8 cellular contexts compared by ENCODE assay signal in genomic region chr2:120012771-120013568, GRCh38. TPM values are rescaled to one million over a fixed set of nuclear protein-coding genes. Genes with fewer than 3 reads are reported as not detected.
DNase-seq lines count a peak whose midpoint lies in the region; TF ChIP-seq lines count a peak whose summit lies in the region.

Gene EPB41L5 (plus strand): TSS chr2:120013077. CDS start chr2:120019085, 6,008 bp downstream.

- H3K79me2 ChIP-seq in H9 (ENCODE audit: insufficient read depth, low read length), result peaks cover 4% of the 10 kb centered on the region; the same call in 1 of the 2 replicates

- H4K5ac ChIP-seq in H9 (ENCODE audit: insufficient read length, low read depth, low read length), result peak within 1 kb of the TSS; percentile 91

- H3K79me1 ChIP-seq in H9 (ENCODE audit: insufficient read depth, low read depth, low read length, poor library complexity, severe bottlenecking), result peaks cover 2% of the 10 kb centered on the region

- H3K9ac ChIP-seq in ES-I3 (ENCODE audit: low read depth, low read length) (peak within 1 kb of the TSS; percentile 87), H9 (ENCODE audit: extremely low read depth, insufficient read length, low read length) (peak within 1 kb of the TSS; percentile 91)

- H2BK12ac ChIP-seq in H9 (ENCODE audit: insufficient read length, low read depth, low read length), result peak within 1 kb of the TSS; percentile 93

- no peak within 1 kb of the TSS for H2BK20ac ChIP-seq in H9 (ENCODE audit: low read depth, low read length, poor library complexity, severe bottlenecking)

- peak within 1 kb of the TSS; percentile 87 for H3K4me2 ChIP-seq in H9 (ENCODE audit: insufficient read depth, insufficient read length, low read length)

- DNase-seq in H9 (peak; percentile 96), MG63 (peak; percentile 93), SJCRH30 (peak; percentile 92 to 95), germinal center (ENCODE audit: low spot score) (peak; percentile 87), nucleus accumbens (lab: John Stamatoyannopoulos, UW) (peak in 55 of 56 donors; percentile 42 to 91 (median 79)), superior temporal gyrus (ENCODE audit: extremely low spot score) (peak; percentile 88)
- DNase-seq in activated naive CD4-positive, alpha-beta T cell treated with Interleukin-2 at 50 U/mL for 16 hours, result peak; percentile 83

- H3K4me1 Mint-ChIP-seq in H9, result peaks cover 31 to 32% of the 10 kb centered on the region in 2 experiments

- no CpG with 5 or more reads among the region's 102 CpGs for WGBS in H9 (ENCODE audit: extremely low coverage, insufficient read length, low lambda C conversion rate)

- peak within 1 kb of the TSS; percentile 78 for H3K4me3 ChIP-seq in MG63
- H3K4me3 ChIP-seq in SJCRH30, result peak within 1 kb of the TSS; percentile 80

- no peaks in the 10 kb centered on the region for H3K9me3 Mint-ChIP-seq in H9

- no peak within 1 kb of the TSS for H2BK5ac ChIP-seq in H9 (ENCODE audit: insufficient read length, low read length)

- H4K91ac ChIP-seq in H9 (ENCODE audit: insufficient read length, low read depth, low read length), result peak within 1 kb of the TSS; percentile 99

- H3K18ac ChIP-seq in H9 (ENCODE audit: insufficient read length, low read depth, low read length), result peak within 1 kb of the TSS; percentile 99

- peak within 1 kb of the TSS; percentile 71 for H2AFZ ChIP-seq in H9 (ENCODE audit: low read length)

- no peak within 1 kb of the TSS for H2BK120ac ChIP-seq in H9 (ENCODE audit: low read depth, low read length, poor library complexity, severe bottlenecking)

- peak within 1 kb of the TSS; percentile 90 to 93 for H3K4me3 Mint-ChIP-seq in H9

- no peaks in the 10 kb centered on the region for H4K20me1 ChIP-seq in H9 (ENCODE audit: control insufficient read depth, insufficient read depth, insufficient read length)

- H3K36me3 ChIP-seq in ES-I3 (ENCODE audit: insufficient read depth, low read length) (no peaks in the 10 kb centered on the region), MG63 (no peaks in the 10 kb centered on the region), SJCRH30 (no peaks in the 10 kb centered on the region)

- peaks cover 10% of the 10 kb centered on the region for H3K23me2 ChIP-seq in H9 (ENCODE audit: insufficient read length, low read depth, low read length, poor library complexity, severe bottlenecking)

- no peaks in the 10 kb centered on the region for H3K27me3 ChIP-seq in H9 (ENCODE audit: insufficient read depth, low read length)
- H3K27me3 ChIP-seq in MG63, result no peaks in the 10 kb centered on the region
- H3K27me3 ChIP-seq in SJCRH30, result no peaks in the 10 kb centered on the region

- no peaks in the 10 kb centered on the region for H3K9me3 ChIP-seq in ES-I3 (ENCODE audit: control insufficient read depth, insufficient read depth, low read length)
- no peaks in the 10 kb centered on the region for H3K9me3 ChIP-seq in H9 (ENCODE audit: control insufficient read depth, low read depth, low read length)
- H3K9me3 ChIP-seq in MG63, result no peaks in the 10 kb centered on the region
- no peaks in the 10 kb centered on the region for H3K9me3 ChIP-seq in SJCRH30 (replicated peaks)

- H2AK5ac ChIP-seq in H9 (ENCODE audit: insufficient read length, low read length), result no peak within 1 kb of the TSS

- no peak within 1 kb of the TSS for H3K23ac ChIP-seq in H9 (ENCODE audit: insufficient read length, low read depth, low read length)

- no peak within 1 kb of the TSS for H3T11ph ChIP-seq in H9 (ENCODE audit: low read length)

- no peak for TF ChIP-seq CTCF in H9 (conservative IDR thresholded peaks at IDR 0.05)

- peak within 1 kb of the TSS; percentile 95 for H3K14ac ChIP-seq in H9 (ENCODE audit: insufficient read depth, low read length)

- peak within 1 kb of the TSS; percentile 89 to 98 (median 97) for H3K27ac Mint-ChIP-seq in H9

- H3K36me3 Mint-ChIP-seq in H9 (ENCODE audit: insufficient read depth in 1 of 3, low read depth in 3 of 3), result peaks cover 5 to 14% (median 11%) of the 10 kb centered on the region in 3 experiments; a peak in 5 of 7 replicates

- peak within 1 kb of the TSS; percentile 84 for H3K27ac ChIP-seq in H9 (ENCODE audit: insufficient read length, low read depth, low read length)
- peak within 1 kb of the TSS; percentile 63 for H3K27ac ChIP-seq in SJCRH30

- H3K4me1 ChIP-seq in ES-I3 (ENCODE audit: insufficient read depth, low read length), result peaks cover 14% of the 10 kb centered on the region
- no peaks in the 10 kb centered on the region; the same call in 1 of the 2 replicates for H3K4me1 ChIP-seq in H9 (ENCODE audit: insufficient read depth, low read length)
- no peaks in the 10 kb centered on the region for H3K4me1 ChIP-seq in SJCRH30

- H2BK15ac ChIP-seq in H9 (ENCODE audit: low read depth, low read length), result peak within 1 kb of the TSS; percentile 24; the same call in 1 of the 2 replicates

- H4K8ac ChIP-seq in H9 (replicated peaks; ENCODE audit: insufficient read length, low read depth, low read length), result peak within 1 kb of the TSS; percentile 59

- H3K27me3 Mint-ChIP-seq in H9 (ENCODE audit: low read depth), result peaks cover 18% of the 10 kb centered on the region

- H3K56ac ChIP-seq in H9 (ENCODE audit: insufficient read length, low read depth, low read length), result no peak within 1 kb of the TSS

- H3K4ac ChIP-seq in H9 (ENCODE audit: low read depth, low read length), result no peak within 1 kb of the TSS; the same call in none of the 2 replicates

RNA-seq across cellular contexts. Expression of gene EPB41L5, which starts in this region (rescaled TPM):
- 40.4 and 44.4 TPM in 2 replicates for total RNA-seq in H9 (2021)
- 9.8 and 11.8 TPM in 2 replicates for total RNA-seq in MG63 (2014; rRNA removed; shearing (Covaris generic); ENCODE audit: low replicate concordance)
- 22.1 and 25.9 TPM in 2 replicates for total RNA-seq in SJCRH30 (2014; rRNA removed; shearing (Covaris generic))

Comparison
In these comparisons a context has a peak if more than half of its experiments do, and no peak if none do; other contexts are left out.
1. Peak in every context shown above with its lines: DNase-seq, H3K4me3 ChIP-seq and H3K27ac ChIP-seq.